31 cellular contexts compared by ENCODE assay signal in the genomic region with DNA sequence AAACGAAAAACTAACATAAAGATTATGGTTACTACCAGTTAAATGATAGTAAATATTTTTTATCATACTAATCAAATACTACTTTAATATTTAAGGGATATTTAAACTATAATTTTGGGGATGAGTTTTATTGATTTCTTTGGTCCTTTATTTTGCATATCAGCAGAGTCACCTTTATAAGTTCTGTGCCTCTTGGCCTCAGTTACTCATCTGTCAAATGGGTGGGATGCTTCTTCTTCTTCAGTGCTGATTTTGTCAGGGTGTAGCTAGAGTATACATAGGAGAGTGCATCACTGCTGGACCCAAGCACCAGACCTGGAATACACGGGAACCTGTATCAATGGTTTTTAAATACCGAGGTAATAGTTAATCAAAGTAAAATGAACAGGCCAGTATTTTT. TPM values are rescaled to one million over a fixed set of nuclear protein-coding genes. Genes with fewer than 3 reads are reported as not detected.
"Had no signal": no experiment of that assay in that cellular context is flagged by ENCODE, and none has a peak within 500 bp of the region (broad histone marks: within the 10 kb centered on the region; RNA-seq: fewer than 3 reads in every experiment).

No MANE protein-coding gene starts in this region.

- H3K27ac ChIP-seq: neural progenitor cell, ovary, parathyroid adenoma, psoas muscle, spleen, suprapubic skin, testis, tibial artery, transverse colon, upper lobe of right lung, uterus had no signal

- H3K79me2 ChIP-seq: parathyroid adenoma had no signal

- H3K4me1 Mint-ChIP-seq: natural killer cell; stimulated activated memory B cell treated with anti-CD40 and anti-IgM and Interleukin-4, amounts not matched to agents 10 μg/mL and 1 μg/mL and 100 μg/mL, for 72 hours had no signal

- H3K36me3 ChIP-seq: neural progenitor cell, ovary, spleen, suprapubic skin, tibial artery, transverse colon, upper lobe of right lung, uterus had no signal

- H3K4me2 ChIP-seq: neural progenitor cell had no signal

- H3K27ac Mint-ChIP-seq: natural killer cell; nephron; neural progenitor cell; progenitor cell of endocrine pancreas; stimulated activated memory B cell treated with anti-CD40 and anti-IgM and Interleukin-4, amounts not matched to agents 10 μg/mL and 1 μg/mL and 100 μg/mL, for 72 hours; stimulated activated naive CD8-positive, alpha-beta T cell treated with anti-CD3 and anti-CD28 coated beads, Interleukin-15, amount 100 ng/mL, for 72 hours; type B pancreatic cell had no signal

- H3K27me3 ChIP-seq: ovary, suprapubic skin, testis, tibial artery, uterus had no signal

- H3K36me3 Mint-ChIP-seq: natural killer cell; neural progenitor cell; stimulated activated memory B cell treated with anti-CD40 and anti-IgM and Interleukin-4, amounts not matched to agents 10 μg/mL and 1 μg/mL and 100 μg/mL, for 72 hours; type B pancreatic cell had no signal

- ATAC-seq: natural killer cell; psoas muscle; right cardiac atrium; sciatic nerve; stimulated activated memory B cell treated with anti-CD40 and anti-IgM and Interleukin-4, amounts not matched to agents 10 μg/mL and 1 μg/mL and 100 μg/mL, for 72 hours; stimulated activated naive CD8-positive, alpha-beta T cell treated with anti-CD3 and anti-CD28 coated beads, Interleukin-15, amount 100 ng/mL, for 72 hours; stimulated activated naive CD8-positive, alpha-beta T cell treated with anti-CD3 and anti-CD28 coated beads, Interleukin-15, Interleukin-2, amounts not matched to agents 100 U/mL and 50 U/mL, for 24 hours; upper lobe of right lung had no signal

- H3K4me1 ChIP-seq: neural progenitor cell, parathyroid adenoma, testis, upper lobe of right lung, uterus had no signal

- H3K9me3 ChIP-seq: ovary, psoas muscle, spleen, suprapubic skin, testis, tibial artery, transverse colon, upper lobe of right lung, uterus had no signal

- H3K4me3 Mint-ChIP-seq: natural killer cell; nephron; neural progenitor cell; stimulated activated memory B cell treated with anti-CD40 and anti-IgM and Interleukin-4, amounts not matched to agents 10 μg/mL and 1 μg/mL and 100 μg/mL, for 72 hours; stimulated activated naive CD8-positive, alpha-beta T cell treated with anti-CD3 and anti-CD28 coated beads, Interleukin-15, amount 100 ng/mL, for 72 hours; type B pancreatic cell had no signal

- H3K9ac ChIP-seq: neural progenitor cell, parathyroid adenoma had no signal

- DNase-seq: natural killer cell; occipital lobe; ovary; posterior cingulate gyrus; psoas muscle; right cardiac atrium; spleen; stimulated activated CD4-positive, alpha-beta T cell treated with anti-CD3 and anti-CD28 coated beads, Interleukin-12 subunit alpha, Interleukin-12 subunit beta, amount 100 ng/mL, for 4 hours; stimulated activated CD4-positive, alpha-beta T cell treated with anti-CD3 and anti-CD28 coated beads, Interleukin-1b, Interleukin-23, amount 100 ng/mL, for 48 hours; stimulated activated CD4-positive, alpha-beta T cell treated with anti-CD3 and anti-CD28 coated beads, Interleukin-4, amount 100 ng/mL, for 1 hour; stimulated activated CD4-positive, alpha-beta T cell treated with anti-CD3 and anti-CD28 coated beads, Interleukin-4, amount 100 ng/mL, for 4 hours; stimulated activated CD8-positive, alpha-beta memory T cell treated with anti-CD3 and anti-CD28 coated beads, Interleukin-4, amount 100 ng/mL, for 48 hours; stimulated activated naive CD4-positive, alpha-beta T cell; stimulated activated naive CD8-positive, alpha-beta T cell treated with anti-CD3 and anti-CD28 coated beads, Interleukin-15, amount 100 ng/mL, for 72 hours; stimulated activated naive CD8-positive, alpha-beta T cell treated with anti-CD3 and anti-CD28 coated beads, Interleukin-15, Interleukin-2, amounts not matched to agents 100 U/mL and 50 U/mL, for 24 hours; substantia nigra; testis; tibial artery; transverse colon; upper lobe of right lung; uterus had no signal

- H3K4me3 ChIP-seq: neural progenitor cell, ovary, psoas muscle, skin epidermis, smooth muscle cell, spleen, suprapubic skin, testis, tibial artery, transverse colon, upper lobe of right lung, uterus had no signal

- H2AFZ ChIP-seq: neural progenitor cell, parathyroid adenoma had no signal

- H3K9me3 Mint-ChIP-seq: natural killer cell; nephron; neural progenitor cell; stimulated activated memory B cell treated with anti-CD40 and anti-IgM and Interleukin-4, amounts not matched to agents 10 μg/mL and 1 μg/mL and 100 μg/mL, for 72 hours; stimulated activated naive CD8-positive, alpha-beta T cell treated with anti-CD3 and anti-CD28 coated beads, Interleukin-15, amount 100 ng/mL, for 72 hours; type B pancreatic cell had no signal

RNA-seq across cellular contexts. Expression of a gene that starts 5.6 kb away (rescaled TPM):
- total RNA-seq: natural killer cell had no signal
